ENCODE assay signal across 1 cellular context in genomic region chr19:31278555-31279435, GRCh38.
TF ChIP-seq lines count a peak whose summit lies in the region.

No MANE protein-coding gene starts in this region.

TF ChIP-seq in IMR-90, 13 proteins besides CTCF, POLR2A, EP300 and RAD21 (continued from another document):
- TF ChIP-seq USF2 (IDR thresholded peaks at IDR 0.05; ENCODE audit: low read depth, low read length): no peak
- no peak for TF ChIP-seq RCOR1 (IDR thresholded peaks at IDR 0.05; ENCODE audit: insufficient replicate concordance, low read length)
- TF ChIP-seq, protein P1, sequence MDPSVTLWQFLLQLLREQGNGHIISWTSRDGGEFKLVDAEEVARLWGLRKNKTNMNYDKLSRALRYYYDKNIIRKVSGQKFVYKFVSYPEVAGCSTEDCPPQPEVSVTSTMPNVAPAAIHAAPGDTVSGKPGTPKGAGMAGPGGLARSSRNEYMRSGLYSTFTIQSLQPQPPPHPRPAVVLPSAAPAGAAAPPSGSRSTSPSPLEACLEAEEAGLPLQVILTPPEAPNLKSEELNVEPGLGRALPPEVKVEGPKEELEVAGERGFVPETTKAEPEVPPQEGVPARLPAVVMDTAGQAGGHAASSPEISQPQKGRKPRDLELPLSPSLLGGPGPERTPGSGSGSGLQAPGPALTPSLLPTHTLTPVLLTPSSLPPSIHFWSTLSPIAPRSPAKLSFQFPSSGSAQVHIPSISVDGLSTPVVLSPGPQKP (IDR thresholded peaks at IDR 0.05; ENCODE audit: borderline replicate concordance, low read depth, low read length): no peak
- TF ChIP-seq CHD1 (IDR thresholded peaks at IDR 0.05; ENCODE audit: low read depth, low read length): no peak
- TF ChIP-seq NFE2L2 (IDR thresholded peaks at IDR 0.05; ENCODE audit: low read depth, low read length): no peak
- TF ChIP-seq SMC3 (IDR thresholded peaks at IDR 0.05; ENCODE audit: low read depth, low read length): no peak
